Comparison of ENCODE assay signal across 24 cellular contexts in genomic region chr19:55690769-55691545, GRCh38. TPM values are rescaled to one million over a fixed set of nuclear protein-coding genes. Genes with fewer than 3 reads are reported as not detected.
DNase-seq lines count a peak whose midpoint lies in the region; ATAC-seq and TF ChIP-seq lines count a peak whose summit lies in the region.
"Had no signal": no experiment of that assay in that cellular context is flagged by ENCODE, and none has a peak within 500 bp of the region (broad histone marks: within the 10 kb centered on the region; RNA-seq: fewer than 3 reads in every experiment).

No MANE protein-coding gene starts in this region.

- H3K27ac Mint-ChIP-seq in activated T-cell treated with anti-CD3 and anti-CD28 coated beads, Interleukin-2, amount 50 U/mL, for 24 hours, result peak overlapping the region; percentile 22
- no peak overlapping the region for H3K27ac Mint-ChIP-seq in natural killer cell treated with Interleukin-12 subunit alpha and Interleukin-12 subunit beta and Interleukin-15 and Interleukin-18, amount 100 ng/mL, for 72 hours
- no peak overlapping the region for H3K27ac Mint-ChIP-seq in natural killer cell
- H3K27ac Mint-ChIP-seq: GM23338 had no signal

- no peaks in the 10 kb centered on the region for H3K27me3 Mint-ChIP-seq in activated T-cell treated with anti-CD3 and anti-CD28 coated beads, Interleukin-2, amount 50 U/mL, for 24 hours
- no peaks in the 10 kb centered on the region for H3K27me3 Mint-ChIP-seq in natural killer cell treated with Interleukin-12 subunit alpha and Interleukin-12 subunit beta and Interleukin-15 and Interleukin-18, amount 100 ng/mL, for 72 hours
- H3K27me3 Mint-ChIP-seq in natural killer cell (ENCODE audit: low read depth in 2 of 2), result no peaks in the 10 kb centered on the region
- H3K27me3 Mint-ChIP-seq: CD4-positive, alpha-beta memory T cell had no signal

- DNase-seq in activated T-cell treated with anti-CD3 and anti-CD28 coated beads, Interleukin-2, amount 50 U/mL, for 24 hours, result no peak
- DNase-seq in activated T-cell treated with anti-CD3 and anti-CD28 coated beads, Interleukin-2, amount 50 U/mL, for 48 hours, result no peak
- DNase-seq in natural killer cell treated with Interleukin-12 subunit alpha and Interleukin-12 subunit beta and Interleukin-15 and Interleukin-18, amount 100 ng/mL, for 72 hours (ENCODE audit: low spot score), result peak; percentile 53
- DNase-seq in natural killer cell (no peak), osteoblast (ENCODE audit: insufficient read length, low spot score, missing footprints) (peak; percentile 87), upper lobe of right lung (peak; percentile 63), SHP77 (lab: John Stamatoyannopoulos, UW) (no peak), NCI-H774 (lab: John Stamatoyannopoulos, UW) (no peak)
- DNase-seq: CD4-positive, alpha-beta memory T cell; DND-41; HCEC 1CT; IMR-90; MV-4-11; NCI-H1694; NCI-H2081; NCI-H2171; NCI-H345; NCI-H524; NCI-H82 had no signal

- H3K4me3 ChIP-seq in osteoblast (ENCODE audit: insufficient read depth, low read length) (no peak overlapping the region), upper lobe of right lung (no peak overlapping the region)
- H3K4me3 ChIP-seq: BLaER1 treated with 17β-estradiol and CSF1 and Interleukin-3, amounts not matched to agents 10 nM and 100 nM; GM23338; Peyer's patch had no signal

- no peaks in the 10 kb centered on the region for H3K27me3 ChIP-seq in osteoblast (ENCODE audit: insufficient read depth, low read length)
- H3K27me3 ChIP-seq in upper lobe of right lung, result no peaks in the 10 kb centered on the region
- H3K27me3 ChIP-seq: BLaER1 treated with 17β-estradiol and CSF1 and Interleukin-3, amounts not matched to agents 10 nM and 100 nM; Peyer's patch had no signal

- H3K4me2 ChIP-seq in osteoblast (ENCODE audit: insufficient read depth, low read length), result no peak overlapping the region
- H3K4me2 ChIP-seq: GM23338 had no signal

- peaks cover 26% of the 10 kb centered on the region for H3K36me3 ChIP-seq in osteoblast (ENCODE audit: insufficient read depth, low read length)
- peaks cover 84% of the 10 kb centered on the region for H3K36me3 ChIP-seq in upper lobe of right lung

- H3K9me3 Mint-ChIP-seq in activated T-cell treated with anti-CD3 and anti-CD28 coated beads, Interleukin-2, amount 50 U/mL, for 24 hours, result no peaks in the 10 kb centered on the region
- H3K9me3 Mint-ChIP-seq in natural killer cell treated with Interleukin-12 subunit alpha and Interleukin-12 subunit beta and Interleukin-15 and Interleukin-18, amount 100 ng/mL, for 72 hours, result no peaks in the 10 kb centered on the region
- no peaks in the 10 kb centered on the region for H3K9me3 Mint-ChIP-seq in natural killer cell
- H3K9me3 Mint-ChIP-seq: CD4-positive, alpha-beta memory T cell; GM23338 had no signal

- intact Hi-C loops in natural killer cell (cut with micrococcal nuclease), result no loop called here
- intact Hi-C loops in upper lobe of right lung (cut with DNase I), result no loop called here

- H4K20me1 ChIP-seq in osteoblast (ENCODE audit: insufficient read depth, low read length), result peaks cover 34% of the 10 kb centered on the region

- H3K4me1 Mint-ChIP-seq in activated T-cell treated with anti-CD3 and anti-CD28 coated beads, Interleukin-2, amount 50 U/mL, for 24 hours (ENCODE audit: low read depth), result peaks cover 6% of the 10 kb centered on the region
- H3K4me1 Mint-ChIP-seq in natural killer cell treated with Interleukin-12 subunit alpha and Interleukin-12 subunit beta and Interleukin-15 and Interleukin-18, amount 100 ng/mL, for 72 hours (ENCODE audit: low read depth in 2 of 2), result peaks cover 0 to 4% of the 10 kb centered on the region in 2 donors
- peaks cover 0 to 10% of the 10 kb centered on the region in 2 donors for H3K4me1 Mint-ChIP-seq in natural killer cell
- H3K4me1 Mint-ChIP-seq: GM23338 had no signal

- no peak for TF ChIP-seq CTCF in natural killer cell (IDR thresholded peaks at IDR 0.05)
- no peak for TF ChIP-seq CTCF in osteoblast (IDR thresholded peaks at IDR 0.05; ENCODE audit: extremely low read depth, low read depth, low read length)
- TF ChIP-seq CTCF in upper lobe of right lung (IDR thresholded peaks at IDR 0.05), result no peak

- no peak for ATAC-seq in natural killer cell treated with Interleukin-12 subunit alpha and Interleukin-12 subunit beta and Interleukin-15 and Interleukin-18, amount 100 ng/mL, for 72 hours
- ATAC-seq in natural killer cell (no peak), upper lobe of right lung (no peak)
- ATAC-seq: GM23338 had no signal

- peaks cover 34% of the 10 kb centered on the region for H3K79me2 ChIP-seq in osteoblast (ENCODE audit: insufficient read depth, low read length)

- H3K4me1 ChIP-seq in osteoblast (ENCODE audit: insufficient read depth, low read length) (no peaks in the 10 kb centered on the region), upper lobe of right lung (no peaks in the 10 kb centered on the region)

- no peak overlapping the region for H3K4me3 Mint-ChIP-seq in activated T-cell treated with anti-CD3 and anti-CD28 coated beads, Interleukin-2, amount 50 U/mL, for 24 hours
- no peak overlapping the region for H3K4me3 Mint-ChIP-seq in natural killer cell treated with Interleukin-12 subunit alpha and Interleukin-12 subunit beta and Interleukin-15 and Interleukin-18, amount 100 ng/mL, for 72 hours
- no peak overlapping the region for H3K4me3 Mint-ChIP-seq in natural killer cell
- H3K4me3 Mint-ChIP-seq: CD4-positive, alpha-beta memory T cell; GM23338 had no signal

- H3K9me3 ChIP-seq in osteoblast (ENCODE audit: low read depth, low read length) (no peaks in the 10 kb centered on the region), upper lobe of right lung (no peaks in the 10 kb centered on the region)
- H3K9me3 ChIP-seq: BLaER1 treated with 17β-estradiol and CSF1 and Interleukin-3, amounts not matched to agents 10 nM and 100 nM; Peyer's patch had no signal

- peaks cover 78% of the 10 kb centered on the region for H3K36me3 Mint-ChIP-seq in activated T-cell treated with anti-CD3 and anti-CD28 coated beads, Interleukin-2, amount 50 U/mL, for 24 hours (ENCODE audit: low read depth)
- H3K36me3 Mint-ChIP-seq in natural killer cell treated with Interleukin-12 subunit alpha and Interleukin-12 subunit beta and Interleukin-15 and Interleukin-18, amount 100 ng/mL, for 72 hours, result no peaks in the 10 kb centered on the region
- H3K36me3 Mint-ChIP-seq in natural killer cell, result no peaks in the 10 kb centered on the region

- H3K27ac ChIP-seq in osteoblast (ENCODE audit: low read depth, low read length) (no peak overlapping the region), upper lobe of right lung (no peak overlapping the region)
- H3K27ac ChIP-seq: 22Rv1, Peyer's patch had no signal

- H2AFZ ChIP-seq in osteoblast (ENCODE audit: low read length), result no peak overlapping the region
- H2AFZ ChIP-seq: GM23338 had no signal

RNA-seq across cellular contexts. Expression of gene EPN1, which starts 15.9 kb away (rescaled TPM):
- total RNA-seq in natural killer cell treated with Interleukin-12 subunit alpha and Interleukin-12 subunit beta and Interleukin-15 and Interleukin-18, amount 100 ng/mL, for 72 hours, result 10 to 100 TPM; 40.7 to 63.9 TPM
- total RNA-seq in natural killer cell (10 to 100 TPM; 47.6 to 56.4 (median 51.8) TPM), osteoblast (25.0 and 31.5 TPM in 2 replicates), upper lobe of right lung (117 TPM)

RNA-seq across cellular contexts. Expression of gene U2AF2, which starts 36.1 kb away (rescaled TPM):
- 100 to 1,000 TPM; 266 to 434 TPM for total RNA-seq in natural killer cell treated with Interleukin-12 subunit alpha and Interleukin-12 subunit beta and Interleukin-15 and Interleukin-18, amount 100 ng/mL, for 72 hours
- total RNA-seq in natural killer cell, result 100 to 1,000 TPM; 304 to 322 (median 321) TPM
- total RNA-seq in osteoblast, result 64.5 and 70.2 TPM in 2 replicates
- 142 TPM for total RNA-seq in upper lobe of right lung

RNA-seq across cellular contexts. Expression of gene CCDC106, which starts 42.9 kb away (rescaled TPM):
- total RNA-seq in natural killer cell treated with Interleukin-12 subunit alpha and Interleukin-12 subunit beta and Interleukin-15 and Interleukin-18, amount 100 ng/mL, for 72 hours, result 1 to 10 TPM; 1.9 to 3.3 TPM
- total RNA-seq in natural killer cell (1 to 10 TPM; 2.0 to 3.2 (median 3.2) TPM), osteoblast (10.5 and 13.3 TPM in 2 replicates), upper lobe of right lung (11.1 TPM)

RNA-seq across cellular contexts. Expression of gene NLRP9, which starts 47.2 kb away (rescaled TPM):
- not detected for total RNA-seq in natural killer cell treated with Interleukin-12 subunit alpha and Interleukin-12 subunit beta and Interleukin-15 and Interleukin-18, amount 100 ng/mL, for 72 hours
- total RNA-seq in natural killer cell (not detected), osteoblast (not detected in 2 replicates), upper lobe of right lung (not detected)
- total RNA-seq: CD4-positive, alpha-beta memory T cell; GM23338; IMR-90; OCI-LY7; Peyer's patch had no signal

RNA-seq across cellular contexts. Expression of gene ZNF581, which starts 47.5 kb away (rescaled TPM):
- total RNA-seq in natural killer cell treated with Interleukin-12 subunit alpha and Interleukin-12 subunit beta and Interleukin-15 and Interleukin-18, amount 100 ng/mL, for 72 hours, result 10 to 100 TPM; 15.1 to 27.6 TPM
- total RNA-seq in natural killer cell (10 to 100 TPM; 15.4 to 21.9 (median 19.0) TPM), osteoblast (25.7 and 28.6 TPM in 2 replicates), upper lobe of right lung (16.4 TPM)

Comparison
In these comparisons a context has a peak if more than half of its experiments do, and no peak if none do; other contexts are left out.
1. DNase-seq: peak in natural killer cell treated with Interleukin-12 subunit alpha and Interleukin-12 subunit beta and Interleukin-15 and Interleukin-18, amount 100 ng/mL, for 72 hours (single experiment), osteoblast (single experiment) and upper lobe of right lung (single experiment); none in activated T-cell treated with anti-CD3 and anti-CD28 coated beads, Interleukin-2, amount 50 U/mL, for 24 hours (single experiment), activated T-cell treated with anti-CD3 and anti-CD28 coated beads, Interleukin-2, amount 50 U/mL, for 48 hours (0 of 2), natural killer cell (single experiment), SHP77 (0 of 2) and NCI-H774 (single experiment).